Comparison of ENCODE assay signal across 1 cellular context in genomic region chr18:62982600-62983251, GRCh38.
TF ChIP-seq lines count a peak whose summit lies in the region.

No MANE protein-coding gene starts in this region.

TF ChIP-seq in K562, 482 proteins besides CTCF, POLR2A, EP300 and RAD21 (continued from another document):
- TF ChIP-seq, protein P1, sequence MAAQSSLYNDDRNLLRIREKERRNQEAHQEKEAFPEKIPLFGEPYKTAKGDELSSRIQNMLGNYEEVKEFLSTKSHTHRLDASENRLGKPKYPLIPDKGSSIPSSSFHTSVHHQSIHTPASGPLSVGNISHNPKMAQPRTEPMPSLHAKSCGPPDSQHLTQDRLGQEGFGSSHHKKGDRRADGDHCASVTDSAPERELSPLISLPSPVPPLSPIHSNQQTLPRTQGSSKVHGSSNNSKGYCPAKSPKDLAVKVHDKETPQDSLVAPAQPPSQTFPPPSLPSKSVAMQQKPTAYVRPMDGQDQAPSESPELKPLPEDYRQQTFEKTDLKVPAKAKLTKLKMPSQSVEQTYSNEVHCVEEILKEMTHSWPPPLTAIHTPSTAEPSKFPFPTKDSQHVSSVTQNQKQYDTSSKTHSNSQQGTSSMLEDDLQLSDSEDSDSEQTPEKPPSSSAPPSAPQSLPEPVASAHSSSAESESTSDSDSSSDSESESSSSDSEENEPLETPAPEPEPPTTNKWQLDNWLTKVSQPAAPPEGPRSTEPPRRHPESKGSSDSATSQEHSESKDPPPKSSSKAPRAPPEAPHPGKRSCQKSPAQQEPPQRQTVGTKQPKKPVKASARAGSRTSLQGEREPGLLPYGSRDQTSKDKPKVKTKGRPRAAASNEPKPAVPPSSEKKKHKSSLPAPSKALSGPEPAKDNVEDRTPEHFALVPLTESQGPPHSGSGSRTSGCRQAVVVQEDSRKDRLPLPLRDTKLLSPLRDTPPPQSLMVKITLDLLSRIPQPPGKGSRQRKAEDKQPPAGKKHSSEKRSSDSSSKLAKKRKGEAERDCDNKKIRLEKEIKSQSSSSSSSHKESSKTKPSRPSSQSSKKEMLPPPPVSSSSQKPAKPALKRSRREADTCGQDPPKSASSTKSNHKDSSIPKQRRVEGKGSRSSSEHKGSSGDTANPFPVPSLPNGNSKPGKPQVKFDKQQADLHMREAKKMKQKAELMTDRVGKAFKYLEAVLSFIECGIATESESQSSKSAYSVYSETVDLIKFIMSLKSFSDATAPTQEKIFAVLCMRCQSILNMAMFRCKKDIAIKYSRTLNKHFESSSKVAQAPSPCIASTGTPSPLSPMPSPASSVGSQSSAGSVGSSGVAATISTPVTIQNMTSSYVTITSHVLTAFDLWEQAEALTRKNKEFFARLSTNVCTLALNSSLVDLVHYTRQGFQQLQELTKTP (IDR thresholded peaks at IDR 0.05; ENCODE audit: low read depth in 1 of 2, partially characterized antibody in 2 of 2), result no peak
- no peak for TF ChIP-seq PHF20 (IDR thresholded peaks at IDR 0.05; ENCODE audit: partially characterized antibody)
- TF ChIP-seq MXI1 (IDR thresholded peaks at IDR 0.05; ENCODE audit: low read depth, low read length), result no peak
- TF ChIP-seq ELK1 (CRISPR knock-in tag; IDR thresholded peaks at IDR 0.05), result no peak
- no peak for TF ChIP-seq NR2F6 (CRISPR knock-in tag; IDR thresholded peaks at IDR 0.05)
- TF ChIP-seq, protein P2, sequence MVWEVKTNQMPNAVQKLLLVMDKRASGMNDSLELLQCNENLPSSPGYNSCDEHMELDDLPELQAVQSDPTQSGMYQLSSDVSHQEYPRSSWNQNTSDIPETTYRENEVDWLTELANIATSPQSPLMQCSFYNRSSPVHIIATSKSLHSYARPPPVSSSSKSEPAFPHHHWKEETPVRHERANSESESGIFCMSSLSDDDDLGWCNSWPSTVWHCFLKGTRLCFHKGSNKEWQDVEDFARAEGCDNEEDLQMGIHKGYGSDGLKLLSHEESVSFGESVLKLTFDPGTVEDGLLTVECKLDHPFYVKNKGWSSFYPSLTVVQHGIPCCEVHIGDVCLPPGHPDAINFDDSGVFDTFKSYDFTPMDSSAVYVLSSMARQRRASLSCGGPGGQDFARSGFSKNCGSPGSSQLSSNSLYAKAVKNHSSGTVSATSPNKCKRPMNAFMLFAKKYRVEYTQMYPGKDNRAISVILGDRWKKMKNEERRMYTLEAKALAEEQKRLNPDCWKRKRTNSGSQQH (CRISPR knock-in tag; IDR thresholded peaks at IDR 0.05), result no peak
- TF ChIP-seq MNT (conservative IDR thresholded peaks at IDR 0.05), result no peak
- no peak for TF ChIP-seq ZNF133 (CRISPR knock-in tag; IDR thresholded peaks at IDR 0.05)
- no peak for TF ChIP-seq ZC3H11A (IDR thresholded peaks at IDR 0.05; ENCODE audit: low read depth, low read length)
- TF ChIP-seq, protein P3, sequence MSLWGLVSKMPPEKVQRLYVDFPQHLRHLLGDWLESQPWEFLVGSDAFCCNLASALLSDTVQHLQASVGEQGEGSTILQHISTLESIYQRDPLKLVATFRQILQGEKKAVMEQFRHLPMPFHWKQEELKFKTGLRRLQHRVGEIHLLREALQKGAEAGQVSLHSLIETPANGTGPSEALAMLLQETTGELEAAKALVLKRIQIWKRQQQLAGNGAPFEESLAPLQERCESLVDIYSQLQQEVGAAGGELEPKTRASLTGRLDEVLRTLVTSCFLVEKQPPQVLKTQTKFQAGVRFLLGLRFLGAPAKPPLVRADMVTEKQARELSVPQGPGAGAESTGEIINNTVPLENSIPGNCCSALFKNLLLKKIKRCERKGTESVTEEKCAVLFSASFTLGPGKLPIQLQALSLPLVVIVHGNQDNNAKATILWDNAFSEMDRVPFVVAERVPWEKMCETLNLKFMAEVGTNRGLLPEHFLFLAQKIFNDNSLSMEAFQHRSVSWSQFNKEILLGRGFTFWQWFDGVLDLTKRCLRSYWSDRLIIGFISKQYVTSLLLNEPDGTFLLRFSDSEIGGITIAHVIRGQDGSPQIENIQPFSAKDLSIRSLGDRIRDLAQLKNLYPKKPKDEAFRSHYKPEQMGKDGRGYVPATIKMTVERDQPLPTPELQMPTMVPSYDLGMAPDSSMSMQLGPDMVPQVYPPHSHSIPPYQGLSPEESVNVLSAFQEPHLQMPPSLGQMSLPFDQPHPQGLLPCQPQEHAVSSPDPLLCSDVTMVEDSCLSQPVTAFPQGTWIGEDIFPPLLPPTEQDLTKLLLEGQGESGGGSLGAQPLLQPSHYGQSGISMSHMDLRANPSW (CRISPR knock-in tag; IDR thresholded peaks at IDR 0.05), result no peak
- no peak for TF ChIP-seq ATF3 (IDR thresholded peaks at IDR 0.05)
- no peak for TF ChIP-seq ATF3 (CRISPR knock-in tag; conservative IDR thresholded peaks at IDR 0.05)
